ENCODE assay signal across 29 cellular contexts in the genomic region with DNA sequence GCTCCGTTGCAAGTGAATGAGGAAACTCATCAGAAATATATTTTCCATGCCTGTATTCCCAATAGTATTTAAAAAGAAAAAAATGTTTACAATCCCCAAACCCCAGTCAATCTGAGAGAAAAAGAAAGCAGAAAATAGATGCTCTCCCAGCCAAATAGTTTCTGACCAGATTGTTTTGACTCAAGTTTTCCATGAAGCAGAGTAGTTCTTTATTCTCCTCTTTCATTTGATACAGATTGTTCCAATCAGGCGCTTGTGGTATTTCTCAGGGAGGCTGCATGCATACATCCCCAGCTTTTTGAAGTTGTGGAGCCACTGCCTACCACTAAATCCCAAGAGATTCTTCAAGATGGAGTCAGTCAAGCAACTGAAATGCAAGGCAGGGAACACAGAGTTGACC.
A peak's percentile ranks its signal among the peaks of the same experiment; 100 is the strongest.
DNase-seq lines count a peak whose midpoint lies in the region; ATAC-seq and TF ChIP-seq lines count a peak whose summit lies in the region.
"Had no signal": no experiment of that assay in that cellular context is flagged by ENCODE, and none has a peak within 500 bp of the region (broad histone marks: within the 10 kb centered on the region; RNA-seq: fewer than 3 reads in every experiment).

No MANE protein-coding gene starts in this region.

- ATAC-seq in gastroesophageal sphincter = no peak
- ATAC-seq in GM18909 (IDR thresholded peaks at IDR 0.05; ENCODE audit: poor library complexity, unreplicated experiment) = no peak
- ATAC-seq: foreskin keratinocyte; left ventricle myocardium superior; natural killer cell treated with Interleukin-12 subunit alpha and Interleukin-12 subunit beta and Interleukin-15 and Interleukin-18, amount 100 ng/mL, for 72 hours; right cardiac atrium; T-helper 17 cell had no signal

- H3K9me3 Mint-ChIP-seq in brain = no peaks in the 10 kb centered on the region
- no peaks in the 10 kb centered on the region for H3K9me3 Mint-ChIP-seq in CD8-positive, alpha-beta memory T cell
- H3K9me3 Mint-ChIP-seq in activated T-helper 1 cell treated with anti-CD3 and anti-CD28 coated beads, Interleukin-12 subunit alpha, Interleukin-12 subunit beta, Interleukin-2, Interleukin-4 antibody, amounts not matched to agents 30 ng/mL and 10 ng/mL and 1 ng/mL, durations not matched to agents 14 hours and 24 hours and 36 hours = peaks cover 8% of the 10 kb centered on the region
- H3K9me3 Mint-ChIP-seq: natural killer cell treated with Interleukin-12 subunit alpha and Interleukin-12 subunit beta and Interleukin-15 and Interleukin-18, amount 100 ng/mL, for 72 hours had no signal

- H3K27ac Mint-ChIP-seq in brain = peak overlapping the region in 3 of 5 experiments; percentile 37 to 73 (median 57)
- no peak overlapping the region for H3K27ac Mint-ChIP-seq in CD8-positive, alpha-beta memory T cell
- H3K27ac Mint-ChIP-seq in activated T-helper 1 cell treated with anti-CD3 and anti-CD28 coated beads, Interleukin-12 subunit alpha, Interleukin-12 subunit beta, Interleukin-2, Interleukin-4 antibody, amounts not matched to agents 30 ng/mL and 10 ng/mL and 1 ng/mL, durations not matched to agents 14 hours and 24 hours and 36 hours = no peak overlapping the region
- H3K27ac Mint-ChIP-seq: immature natural killer cell; natural killer cell treated with Interleukin-12 subunit alpha and Interleukin-12 subunit beta and Interleukin-15 and Interleukin-18, amount 100 ng/mL, for 72 hours; T-helper 17 cell had no signal

- intact Hi-C loops in activated T-helper 1 cell treated with anti-CD3 and anti-CD28 coated beads, Interleukin-12 subunit alpha, Interleukin-12 subunit beta, Interleukin-2, Interleukin-4 antibody, amounts not matched to agents 30 ng/mL and 10 ng/mL and 1 ng/mL, durations not matched to agents 14 hours and 24 hours and 36 hours (cut with micrococcal nuclease) = no loop called here

- peaks cover 7% of the 10 kb centered on the region for H3K36me3 Mint-ChIP-seq in brain
- H3K36me3 Mint-ChIP-seq in CD8-positive, alpha-beta memory T cell = no peaks in the 10 kb centered on the region
- H3K36me3 Mint-ChIP-seq in activated T-helper 1 cell treated with anti-CD3 and anti-CD28 coated beads, Interleukin-12 subunit alpha, Interleukin-12 subunit beta, Interleukin-2, Interleukin-4 antibody, amounts not matched to agents 30 ng/mL and 10 ng/mL and 1 ng/mL, durations not matched to agents 14 hours and 24 hours and 36 hours (ENCODE audit: low read depth) = no peaks in the 10 kb centered on the region
- H3K36me3 Mint-ChIP-seq: immature natural killer cell; natural killer cell treated with Interleukin-12 subunit alpha and Interleukin-12 subunit beta and Interleukin-15 and Interleukin-18, amount 100 ng/mL, for 72 hours had no signal

- DNase-seq in EH (ENCODE audit: low read depth) (peak; percentile 74), tibial nerve (ENCODE audit: low spot score in 2 of 2) (no peak)
- DNase-seq in CD8-positive, alpha-beta memory T cell = no peak
- DNase-seq in activated T-helper 1 cell treated with anti-CD3 and anti-CD28 coated beads, Interleukin-12 subunit alpha, Interleukin-12 subunit beta, Interleukin-2, Interleukin-4 antibody, amounts not matched to agents 30 ng/mL and 10 ng/mL and 1 ng/mL, durations not matched to agents 14 hours and 24 hours and 36 hours (ENCODE audit: low spot score) = no peak
- DNase-seq: activated CD8-positive, alpha-beta memory T cell treated with anti-CD3 and anti-CD28 coated beads for 24 hours; activated T-cell treated with anti-CD3 and anti-CD28 coated beads, Interleukin-2, amount 50 U/mL, for 1 hour; adrenal gland; Caco-2; DMS79 treated with DMSO at 0.1 percent for 48 hours; foreskin keratinocyte; H7; immature natural killer cell; left ventricle myocardium superior; midbrain; MV-4-11; NCI-H69; pancreas; right cardiac atrium; stimulated activated CD4-positive, alpha-beta T cell treated with anti-CD3 and anti-CD28 coated beads, Interleukin-12 subunit alpha, Interleukin-12 subunit beta, amount 100 ng/mL, for 4 hours; stimulated activated CD4-positive, alpha-beta T cell treated with anti-CD3 and anti-CD28 coated beads, Interleukin-4, amount 100 ng/mL, for 4 hours; stimulated activated naive CD4-positive, alpha-beta T cell; T-helper 17 cell; thyroid gland had no signal

- no peak overlapping the region for H3K4me3 ChIP-seq in gastroesophageal sphincter
- H3K4me3 ChIP-seq in tibial nerve = no peak overlapping the region
- H3K4me3 ChIP-seq in CD8-positive, alpha-beta memory T cell (ENCODE audit: low read length) = no peak overlapping the region
- H3K4me3 ChIP-seq: adrenal gland, cardiac muscle cell, pancreas, thyroid gland had no signal

- POLR2A ChIA-PET in CD8-positive, alpha-beta memory T cell (lab: Charles Lee) = no interaction called here

- no peak for TF ChIP-seq EP300 in gastroesophageal sphincter (IDR thresholded peaks at IDR 0.05)
- TF ChIP-seq EP300 in tibial nerve (IDR thresholded peaks at IDR 0.05) = peak; percentile 29 to 60

- H3K4me1 ChIP-seq in gastroesophageal sphincter = peaks cover 0 to 88% (median 4%) of the 10 kb centered on the region in 3 donors
- peaks cover 0 to 92% (median 53%) of the 10 kb centered on the region in 4 donors for H3K4me1 ChIP-seq in tibial nerve
- H3K4me1 ChIP-seq in CD8-positive, alpha-beta memory T cell (ENCODE audit: insufficient read depth, low read length) = no peaks in the 10 kb centered on the region

- H3K27me3 Mint-ChIP-seq in brain = no peaks in the 10 kb centered on the region
- peaks cover 1 to 3% of the 10 kb centered on the region in 2 donors for H3K27me3 Mint-ChIP-seq in CD8-positive, alpha-beta memory T cell
- peaks cover 3% of the 10 kb centered on the region for H3K27me3 Mint-ChIP-seq in activated T-helper 1 cell treated with anti-CD3 and anti-CD28 coated beads, Interleukin-12 subunit alpha, Interleukin-12 subunit beta, Interleukin-2, Interleukin-4 antibody, amounts not matched to agents 30 ng/mL and 10 ng/mL and 1 ng/mL, durations not matched to agents 14 hours and 24 hours and 36 hours (ENCODE audit: insufficient read depth)

- peaks cover 0 to 6% of the 10 kb centered on the region in 2 donors for H3K36me3 ChIP-seq in gastroesophageal sphincter
- no peaks in the 10 kb centered on the region for H3K36me3 ChIP-seq in tibial nerve
- H3K36me3 ChIP-seq in CD8-positive, alpha-beta memory T cell (ENCODE audit: insufficient read depth, low read length) = no peaks in the 10 kb centered on the region
- H3K36me3 ChIP-seq: adrenal gland, cardiac muscle cell, pancreas, thyroid gland had no signal

- peak overlapping the region in 3 of 4 donors; percentile 26 to 43 (median 29) for H3K27ac ChIP-seq in gastroesophageal sphincter
- peak overlapping the region; percentile 9 to 76 (median 65) for H3K27ac ChIP-seq in tibial nerve
- H3K27ac ChIP-seq in CD8-positive, alpha-beta memory T cell (ENCODE audit: low read depth, low read length) = no peak overlapping the region
- H3K27ac ChIP-seq: adrenal gland, cardiac muscle cell, foreskin keratinocyte, KMS-11 had no signal

- WGBS in gastroesophageal sphincter (ENCODE audit: low coverage in 1 of 2), 2 donors = 57 to 59% methylated on average over 2 of the region's 2 CpGs
- WGBS in tibial nerve, 2 donors = 20 to 26% methylated on average over 2 of the region's 2 CpGs

- CTCF ChIA-PET in CD8-positive, alpha-beta memory T cell (lab: Charles Lee) = no interaction called here

- H3K27me3 ChIP-seq in gastroesophageal sphincter (no peaks in the 10 kb centered on the region), tibial nerve (no peaks in the 10 kb centered on the region)
- H3K27me3 ChIP-seq in CD8-positive, alpha-beta memory T cell (ENCODE audit: insufficient read depth, low read length, poor library complexity, severe bottlenecking) = no peaks in the 10 kb centered on the region
- H3K27me3 ChIP-seq: adrenal gland, cardiac muscle cell, foreskin keratinocyte, pancreas, thyroid gland had no signal

- H3K9me3 ChIP-seq in gastroesophageal sphincter = no peaks in the 10 kb centered on the region
- H3K9me3 ChIP-seq in tibial nerve = no peaks in the 10 kb centered on the region
- H3K9me3 ChIP-seq in CD8-positive, alpha-beta memory T cell (ENCODE audit: low read length) = no peaks in the 10 kb centered on the region
- H3K9me3 ChIP-seq: adrenal gland, Caco-2, pancreas, thyroid gland had no signal

- H3K4me3 Mint-ChIP-seq in brain = no peak overlapping the region
- H3K4me3 Mint-ChIP-seq in CD8-positive, alpha-beta memory T cell = no peak overlapping the region
- H3K4me3 Mint-ChIP-seq in activated T-helper 1 cell treated with anti-CD3 and anti-CD28 coated beads, Interleukin-12 subunit alpha, Interleukin-12 subunit beta, Interleukin-2, Interleukin-4 antibody, amounts not matched to agents 30 ng/mL and 10 ng/mL and 1 ng/mL, durations not matched to agents 14 hours and 24 hours and 36 hours = no peak overlapping the region
- H3K4me3 Mint-ChIP-seq: immature natural killer cell; natural killer cell treated with Interleukin-12 subunit alpha and Interleukin-12 subunit beta and Interleukin-15 and Interleukin-18, amount 100 ng/mL, for 72 hours; T-helper 17 cell had no signal

- TF ChIP-seq CTCF in brain (conservative IDR thresholded peaks at IDR 0.05) (no peak), gastroesophageal sphincter (IDR thresholded peaks at IDR 0.05) (no peak), tibial nerve (IDR thresholded peaks at IDR 0.05) (no peak)

- H3K4me1 Mint-ChIP-seq in brain = peaks cover 71% of the 10 kb centered on the region
- no peaks in the 10 kb centered on the region for H3K4me1 Mint-ChIP-seq in CD8-positive, alpha-beta memory T cell
- H3K4me1 Mint-ChIP-seq in activated T-helper 1 cell treated with anti-CD3 and anti-CD28 coated beads, Interleukin-12 subunit alpha, Interleukin-12 subunit beta, Interleukin-2, Interleukin-4 antibody, amounts not matched to agents 30 ng/mL and 10 ng/mL and 1 ng/mL, durations not matched to agents 14 hours and 24 hours and 36 hours (ENCODE audit: low read depth) = peaks cover 7% of the 10 kb centered on the region
- H3K4me1 Mint-ChIP-seq: immature natural killer cell, T-helper 17 cell had no signal

- TF ChIP-seq POLR2A in gastroesophageal sphincter (IDR thresholded peaks at IDR 0.05) (no peak), tibial nerve (IDR thresholded peaks at IDR 0.05) (no peak)

Comparison
In these comparisons a context has a peak if more than half of its experiments do, and no peak if none do; other contexts are left out.
1. H3K27ac Mint-ChIP-seq: peak in brain (3 of 5); none in CD8-positive, alpha-beta memory T cell (0 of 8) and activated T-helper 1 cell treated with anti-CD3 and anti-CD28 coated beads, Interleukin-12 subunit alpha, Interleukin-12 subunit beta, Interleukin-2, Interleukin-4 antibody, amounts not matched to agents 30 ng/mL and 10 ng/mL and 1 ng/mL, durations not matched to agents 14 hours and 24 hours and 36 hours (single experiment).